ENCODE assay signal across 28 cellular contexts in the genomic region with DNA sequence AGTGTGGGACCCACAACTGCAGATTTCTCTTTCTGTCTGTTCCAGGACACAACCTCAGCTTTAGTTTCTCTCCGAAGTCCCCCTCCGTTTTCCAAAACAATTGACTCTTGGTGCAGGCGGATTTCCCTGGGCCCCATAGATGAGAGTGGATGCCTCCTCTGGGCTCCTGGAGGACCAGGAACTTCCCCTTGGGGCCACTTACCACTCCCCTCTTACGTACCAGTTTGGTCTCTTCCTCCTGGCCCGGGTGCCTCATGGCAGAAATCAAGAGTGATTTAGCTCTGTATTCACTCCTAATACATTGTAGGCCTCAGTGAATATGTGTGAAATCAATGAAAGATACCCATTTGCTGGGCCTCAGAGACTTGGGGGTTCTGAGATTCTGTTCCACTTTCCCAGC.
"Had no signal": no experiment of that assay in that cellular context is flagged by ENCODE, and none has a peak within 500 bp of the region (broad histone marks: within the 10 kb centered on the region; RNA-seq: fewer than 3 reads in every experiment).

No MANE protein-coding gene starts in this region.

- H3K27me3 Mint-ChIP-seq: activated B cell treated with CpG ODN at 0.5 μM for 24 hours; activated naive CD4-positive, alpha-beta T cell treated with anti-CD3 and anti-CD28 coated beads, Interleukin-2, amount 50 U/mL, for 24 hours; activated naive CD8-positive, alpha-beta T cell treated with anti-CD3 and anti-CD28 coated beads, Interleukin-2, amount 10 ng/mL, durations not matched to agents 7 days and 5 days; central memory CD8-positive, alpha-beta T cell had no signal

- H3K4me1 Mint-ChIP-seq: activated naive CD4-positive, alpha-beta T cell treated with anti-CD3 and anti-CD28 coated beads, Interleukin-2, amount 50 U/mL, for 24 hours had no signal

- DNase-seq: activated B cell treated with CpG ODN at 0.5 μM for 24 hours; activated CD4-positive, alpha-beta T cell treated with anti-CD3 and anti-CD28 coated beads for 48 hours; activated CD4-positive, alpha-beta T cell treated with anti-CD3 and anti-CD28 coated beads, Interleukin-2, amount 50 U/mL, for 4 hours; activated CD4-positive, CD25-positive, alpha-beta regulatory T cell treated with anti-CD3 and anti-CD28 coated beads, Interleukin-2, amount 50 U/mL, for 72 hours; activated effector memory CD4-positive, alpha-beta T cell treated with Interleukin-2 at 50 U/mL for 16 hours; activated naive CD8-positive, alpha-beta T cell treated with anti-CD3 and anti-CD28 coated beads, Interleukin-2, amount 10 ng/mL, durations not matched to agents 7 days and 5 days; activated T-cell treated with anti-CD3 and anti-CD28 coated beads, Interleukin-2, amount 50 U/mL, for 1 hour; amygdala; Kasumi-1; KG1; MG63; NCI-H1048; NCI-H1436 treated with DMSO at 0.1 percent for 48 hours; NCI-H1694 treated with DMSO at 0.1 percent for 48 hours; NCI-H2029; NCI-H345; NCI-H524 treated with DMSO at 0.1 percent for 48 hours; SHP77; SK-N-SH; T-helper 9 cell had no signal

- H3K9me3 Mint-ChIP-seq: activated B cell treated with CpG ODN at 0.5 μM for 24 hours; activated naive CD4-positive, alpha-beta T cell treated with anti-CD3 and anti-CD28 coated beads, Interleukin-2, amount 50 U/mL, for 24 hours; activated naive CD8-positive, alpha-beta T cell treated with anti-CD3 and anti-CD28 coated beads, Interleukin-2, amount 10 ng/mL, durations not matched to agents 7 days and 5 days; activated T-helper 1 cell treated with anti-CD3 and anti-CD28 coated beads, Interleukin-12 subunit alpha, Interleukin-12 subunit beta, Interleukin-2, Interleukin-4 antibody, amounts not matched to agents 30 ng/mL and 10 ng/mL and 1 ng/mL, durations not matched to agents 14 hours and 24 hours and 36 hours; central memory CD8-positive, alpha-beta T cell; T-helper 1 cell treated with Interleukin-12 subunit alpha and Interleukin-12 subunit beta and Interleukin-4 antibody, amounts not matched to agents 30 μg/mL and 1 μg/mL, for 36 hours had no signal

- H3K4me3 Mint-ChIP-seq: activated B cell treated with CpG ODN at 0.5 μM for 24 hours; activated naive CD4-positive, alpha-beta T cell treated with anti-CD3 and anti-CD28 coated beads, Interleukin-2, amount 50 U/mL, for 24 hours; activated naive CD8-positive, alpha-beta T cell treated with anti-CD3 and anti-CD28 coated beads, Interleukin-2, amount 10 ng/mL, durations not matched to agents 7 days and 5 days; activated T-helper 1 cell treated with anti-CD3 and anti-CD28 coated beads, Interleukin-12 subunit alpha, Interleukin-12 subunit beta, Interleukin-2, Interleukin-4 antibody, amounts not matched to agents 30 ng/mL and 10 ng/mL and 1 ng/mL, durations not matched to agents 14 hours and 24 hours and 36 hours; central memory CD8-positive, alpha-beta T cell; T-helper 1 cell treated with Interleukin-12 subunit alpha and Interleukin-12 subunit beta and Interleukin-4 antibody, amounts not matched to agents 30 μg/mL and 1 μg/mL, for 36 hours had no signal

- H3K27ac Mint-ChIP-seq: activated B cell treated with CpG ODN at 0.5 μM for 24 hours; activated naive CD4-positive, alpha-beta T cell treated with anti-CD3 and anti-CD28 coated beads, Interleukin-2, amount 50 U/mL, for 24 hours; activated naive CD8-positive, alpha-beta T cell treated with anti-CD3 and anti-CD28 coated beads, Interleukin-2, amount 10 ng/mL, durations not matched to agents 7 days and 5 days; T-helper 1 cell treated with Interleukin-12 subunit alpha and Interleukin-12 subunit beta and Interleukin-4 antibody, amounts not matched to agents 30 μg/mL and 1 μg/mL, for 36 hours had no signal

- H3K9me3 ChIP-seq: ascending aorta, MG63, SJSA1, SK-N-SH had no signal

- ATAC-seq: Panc1 had no signal

- H3K4me3 ChIP-seq: ascending aorta, cardiac muscle cell, MG63, SJSA1 had no signal

- H3K27me3 ChIP-seq: ascending aorta, cardiac muscle cell, MG63, SJSA1 had no signal
